In the genomic region with DNA sequence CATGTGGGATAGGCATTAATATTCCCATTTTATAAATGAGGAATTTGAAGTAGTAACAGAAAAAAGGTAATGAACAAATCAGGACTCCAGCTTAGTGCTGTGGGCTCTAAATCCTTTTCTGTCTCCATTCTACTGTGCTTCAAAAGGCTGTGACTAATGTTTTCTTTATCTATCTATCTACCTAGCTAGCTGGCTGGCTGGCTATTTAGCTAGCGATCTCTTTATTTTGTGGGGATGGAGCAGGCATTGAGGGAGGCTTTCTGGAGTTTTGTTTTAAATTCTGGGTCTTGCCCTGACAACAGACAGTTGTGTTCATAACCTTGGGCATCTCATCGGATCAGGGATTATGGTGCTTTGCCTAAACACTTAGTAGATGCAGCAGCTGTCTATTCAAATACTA, we compare ENCODE assay signal across 18 cellular contexts.
DNase-seq lines count a peak whose midpoint lies in the region; ATAC-seq, FAIRE-seq and TF ChIP-seq lines count a peak whose summit lies in the region.
"Had no signal": no experiment of that assay in that cellular context is flagged by ENCODE, and none has a peak within 500 bp of the region (broad histone marks: within the 10 kb centered on the region; RNA-seq: fewer than 3 reads in every experiment).

No MANE protein-coding gene starts in this region.

- H3K4me3 Mint-ChIP-seq in MCF 10A (ENCODE audit: unreplicated experiment) (peak overlapping the region; percentile 45), nephron (peak overlapping the region in 1 of 3 experiments; percentile 29)
- H3K4me3 Mint-ChIP-seq: activated B cell treated with CpG ODN at 0.5 μM for 24 hours; CD4-positive, alpha-beta T cell; T-helper 17 cell had no signal

- DNase-seq in D721Med (ENCODE audit: insufficient read length, low spot score) (no peak), NCI-H82 treated with DMSO at 0.1 percent for 48 hours (lab: John Stamatoyannopoulos, UW; ENCODE audit: unreplicated experiment) (peak; percentile 25), MCF 10A (ENCODE audit: unreplicated experiment) (no peak), GM10266 (ENCODE audit: extremely low spot score) (no peak), NCI-H187 treated with DMSO at 0.1 percent for 48 hours (lab: John Stamatoyannopoulos, UW) (no peak), hypothalamus (lab: John Stamatoyannopoulos, UW) (no peak)
- DNase-seq: activated B cell treated with CpG ODN at 0.5 μM for 24 hours; CD4-positive, alpha-beta T cell; midbrain; NCI-H2029; NCI-H774; nucleus accumbens; stimulated activated CD4-positive, alpha-beta T cell treated with anti-CD3 and anti-CD28 coated beads, Interleukin-1b, Interleukin-23, amount 100 ng/mL, for 48 hours; T-helper 17 cell had no signal

- peak overlapping the region; percentile 66 for H3K27ac Mint-ChIP-seq in MCF 10A (ENCODE audit: low read depth, unreplicated experiment)
- peak overlapping the region; percentile 59 to 81 (median 76) for H3K27ac Mint-ChIP-seq in nephron
- H3K27ac Mint-ChIP-seq: activated B cell treated with CpG ODN at 0.5 μM for 24 hours; CD4-positive, alpha-beta T cell; T-helper 17 cell had no signal

- POLR2A ChIA-PET in MCF 10A (lab: Yijun Ruan, JAX) = interaction anchor here (0.9 to 3.2 kb wide), 9 partner anchors 9 to 139 kb away, joined by 3 to 18 read pairs (median 4); a partner anchor contains a TSS

- CTCF ChIA-PET in MCF 10A (lab: Yijun Ruan, JAX) = interaction anchor here (0.5 to 0.8 kb wide), 3 partner anchors 124 to 164 kb away, joined by 3 to 4 read pairs (median 4); no protein-coding TSS in a partner anchor

- H3K27me3 Mint-ChIP-seq in MCF 10A (ENCODE audit: insufficient read depth, unreplicated experiment) = no peaks in the 10 kb centered on the region
- H3K27me3 Mint-ChIP-seq in nephron (ENCODE audit: low read depth) = no peaks in the 10 kb centered on the region
- H3K27me3 Mint-ChIP-seq: activated B cell treated with CpG ODN at 0.5 μM for 24 hours; CD4-positive, alpha-beta T cell had no signal

- TF ChIP-seq CTCF in D721Med (IDR thresholded peaks at IDR 0.05; ENCODE audit: insufficient read depth, missing control alignments) (no peak), MCF 10A (IDR thresholded peaks at IDR 0.05; ENCODE audit: unreplicated experiment) (no peak), nephron (IDR thresholded peaks at IDR 0.05; ENCODE audit: unreplicated experiment in 3 of 3) (no peak), GM10266 (IDR thresholded peaks at IDR 0.05; ENCODE audit: control insufficient read depth, insufficient read depth, low read depth, missing control alignments) (no peak)

- BruUV-seq in MCF 10A (replicated peaks; lab: Mats Ljungman, UMichigan) = no TSS peak

- H3K4me1 Mint-ChIP-seq in MCF 10A (ENCODE audit: insufficient read depth, unreplicated experiment) (peaks cover 14% of the 10 kb centered on the region), nephron (peaks cover 51% of the 10 kb centered on the region)
- H3K4me1 Mint-ChIP-seq: activated B cell treated with CpG ODN at 0.5 μM for 24 hours, T-helper 17 cell had no signal

- no peaks in the 10 kb centered on the region for H3K36me3 Mint-ChIP-seq in MCF 10A (ENCODE audit: insufficient read depth, unreplicated experiment)
- peaks cover 15% of the 10 kb centered on the region for H3K36me3 Mint-ChIP-seq in nephron (ENCODE audit: low read depth)

- peak; percentile 60 for FAIRE-seq in D721Med (lab: Jason Lieb, UNC)

- ATAC-seq in HG03460 (IDR thresholded peaks at IDR 0.05; ENCODE audit: unreplicated experiment) = no peak
- ATAC-seq: Right ventricle myocardium inferior, sciatic nerve, T-helper 17 cell had no signal

- H3K9me3 Mint-ChIP-seq in MCF 10A (ENCODE audit: unreplicated experiment) = no peaks in the 10 kb centered on the region
- H3K9me3 Mint-ChIP-seq in nephron = no peaks in the 10 kb centered on the region
- H3K9me3 Mint-ChIP-seq: activated B cell treated with CpG ODN at 0.5 μM for 24 hours; CD4-positive, alpha-beta T cell had no signal

- intact Hi-C loops in MCF 10A (cut with micrococcal nuclease) = no loop called here
